Comparison of ENCODE assay signal across 25 cellular contexts in the genomic region with DNA sequence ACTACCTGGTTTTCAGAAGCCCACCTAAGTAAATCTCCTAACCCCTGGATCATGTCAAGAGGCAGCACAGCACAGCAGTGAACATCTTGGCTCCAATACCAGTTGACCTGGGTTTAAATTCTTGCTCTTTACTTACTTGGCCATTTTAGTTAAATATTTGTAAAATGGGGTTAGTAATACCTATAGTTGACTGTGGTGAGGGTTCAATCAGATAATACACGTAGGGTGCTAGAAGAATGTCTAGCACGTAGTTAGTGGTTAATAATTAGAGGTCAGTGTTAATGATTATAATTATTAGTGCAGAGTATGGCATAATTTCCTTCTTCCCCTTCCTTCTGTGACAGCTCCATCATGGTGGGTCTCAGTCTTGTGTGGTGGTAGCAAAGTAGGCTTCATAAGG.
DNase-seq lines count a peak whose midpoint lies in the region; ATAC-seq and TF ChIP-seq lines count a peak whose summit lies in the region.
"Had no signal": no experiment of that assay in that cellular context is flagged by ENCODE, and none has a peak within 500 bp of the region (broad histone marks: within the 10 kb centered on the region; RNA-seq: fewer than 3 reads in every experiment).

No MANE protein-coding gene starts in this region.

- ATAC-seq in GM18508 (IDR thresholded peaks at IDR 0.05; ENCODE audit: insufficient read depth, unreplicated experiment) (peak; percentile 62), GM19467 (IDR thresholded peaks at IDR 0.05; ENCODE audit: unreplicated experiment) (peak; percentile 51), HG03175 (IDR thresholded peaks at IDR 0.05; ENCODE audit: unreplicated experiment) (peak; percentile 62), HG03571 (IDR thresholded peaks at IDR 0.05; ENCODE audit: unreplicated experiment) (no peak)
- ATAC-seq: HCT116 had no signal

- no peaks in the 10 kb centered on the region for H3K36me3 ChIP-seq in neutrophil
- H3K36me3 ChIP-seq: BLaER1 treated with 17β-estradiol and CSF1 and Interleukin-3, amounts not matched to agents 10 nM and 100 nM had no signal

- TF ChIP-seq CTCF in neutrophil (IDR thresholded peaks at IDR 0.05), result no peak

- H3K4me3 ChIP-seq in neutrophil (ENCODE audit: low read depth in 1 of 2, low read length in 1 of 2), result no peak overlapping the region
- H3K4me3 ChIP-seq: BLaER1 treated with 17β-estradiol and CSF1 and Interleukin-3, amounts not matched to agents 10 nM and 100 nM; SK-N-MC had no signal

- no peaks in the 10 kb centered on the region for H3K9me3 ChIP-seq in neutrophil
- H3K9me3 ChIP-seq: Caco-2 had no signal

- H3K27ac ChIP-seq in neutrophil, result peak overlapping the region; percentile 89
- H3K27ac ChIP-seq: BLaER1 treated with 17β-estradiol and CSF1 and Interleukin-3, amounts not matched to agents 10 nM and 100 nM; RWPE1; SK-N-MC had no signal

- peaks cover 37 to 45% of the 10 kb centered on the region in 2 experiments for H3K4me1 ChIP-seq in neutrophil (ENCODE audit: control insufficient read depth in 1 of 2, insufficient read depth in 1 of 2, low read depth in 1 of 2, low read length in 1 of 2)

- DNase-seq in NCI-H1105 treated with DMSO at 0.1 percent for 48 hours (lab: John Stamatoyannopoulos, UW), result no peak
- DNase-seq in LoVo (ENCODE audit: low spot score), result no peak
- DNase-seq: 8988T; Caco-2; CD4-positive, alpha-beta memory T cell; DMS153; Kasumi-1; MM.1S; NCI-H1048; NCI-H1436; NCI-H187 treated with DMSO at 0.1 percent for 48 hours; NCI-H510A; NCI-H748 treated with DMSO at 0.1 percent for 48 hours; SHP77 treated with DMSO at 0.1 percent for 48 hours; SW 1271; T-helper 2 cell had no signal

- no peaks in the 10 kb centered on the region for H3K27me3 ChIP-seq in neutrophil
- H3K27me3 ChIP-seq: BLaER1 treated with 17β-estradiol and CSF1 and Interleukin-3, amounts not matched to agents 10 nM and 100 nM had no signal
